In genomic region chr6:20708367-20709124, GRCh38 we compare ENCODE assay signal across 9 cellular contexts.
A peak's percentile ranks its signal among the peaks of the same experiment; 100 is the strongest.
DNase-seq lines count a peak whose midpoint lies in the region; ATAC-seq, FAIRE-seq and TF ChIP-seq lines count a peak whose summit lies in the region.
"Had no signal": no experiment of that assay in that cellular context is flagged by ENCODE, and none has a peak within 500 bp of the region (broad histone marks: within the 10 kb centered on the region; RNA-seq: fewer than 3 reads in every experiment).

No MANE protein-coding gene starts in this region.

- in situ Hi-C loops in KBM-7 (cut with MboI; ENCODE audit: low pct_unique_long_range_greater_than_20kb, low sequenced_read_pairs): no loop called here

- peak overlapping the region; percentile 59 for H3K27ac Mint-ChIP-seq in glutamatergic neuron (ENCODE audit: unreplicated experiment)
- H3K27ac Mint-ChIP-seq: memory B cell had no signal

- TF ChIP-seq CTCF in glutamatergic neuron (IDR thresholded peaks at IDR 0.05; ENCODE audit: partially characterized antibody, unreplicated experiment): no peak

- peaks cover 2% of the 10 kb centered on the region for H3K9me3 Mint-ChIP-seq in glutamatergic neuron (ENCODE audit: unreplicated experiment)
- H3K9me3 Mint-ChIP-seq: memory B cell had no signal

- FAIRE-seq in GM18507 (lab: Jason Lieb, UNC) (peak; percentile 77), frontal cortex (lab: Jason Lieb, UNC) (no peak)

- DNase-seq in GM18507 (ENCODE audit: extremely low spot score, insufficient read length, low read depth) (no peak), KBM-7 (peak; percentile 28), glutamatergic neuron (no peak), frontal cortex (ENCODE audit: low spot score in 2 of 2) (no peak), D341Med (ENCODE audit: low spot score) (no peak), ecto neural progenitor cell (ENCODE audit: low spot score) (no peak)
- DNase-seq in effector CD8-positive, alpha-beta T cell (lab: John Stamatoyannopoulos, UW): no peak

- H3K36me3 Mint-ChIP-seq in glutamatergic neuron (ENCODE audit: unreplicated experiment): no peaks in the 10 kb centered on the region

- peak overlapping the region; percentile 18 for H3K4me3 Mint-ChIP-seq in glutamatergic neuron (ENCODE audit: unreplicated experiment)
- H3K4me3 Mint-ChIP-seq: memory B cell had no signal

- peak; percentile 73 for ATAC-seq in GM21447 (IDR thresholded peaks at IDR 0.05; ENCODE audit: unreplicated experiment)

- H3K27me3 Mint-ChIP-seq in glutamatergic neuron (ENCODE audit: unreplicated experiment): no peaks in the 10 kb centered on the region
- H3K27me3 Mint-ChIP-seq: memory B cell had no signal

- peaks cover 41% of the 10 kb centered on the region for H3K4me1 Mint-ChIP-seq in glutamatergic neuron (ENCODE audit: low read depth, unreplicated experiment)
